In the genomic region with DNA sequence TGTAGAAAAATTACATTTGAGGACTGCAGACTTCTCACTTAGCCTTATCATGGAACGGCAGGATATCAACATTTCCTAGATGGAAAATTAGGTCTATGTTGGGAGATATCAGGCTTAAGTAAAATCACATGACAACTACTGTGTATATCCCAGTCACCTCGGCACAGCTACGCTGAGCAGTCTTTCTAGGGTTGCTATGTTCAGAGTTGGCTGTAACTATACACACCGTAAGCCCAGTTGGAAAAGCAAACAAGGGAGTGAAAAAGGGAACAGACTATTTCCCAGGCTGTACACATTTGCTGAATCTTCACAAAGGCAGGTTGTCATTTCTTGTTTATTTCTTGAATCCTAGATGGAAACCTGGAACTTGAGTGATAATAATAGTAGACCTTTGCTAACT, we compare ENCODE assay signal across 1 cellular context.
TF ChIP-seq lines count a peak whose summit lies in the region.

No MANE protein-coding gene starts in this region.

TF ChIP-seq in WTC11, 78 proteins besides CTCF, POLR2A, EP300 and RAD21 (continued from another document):
- TF ChIP-seq CBFB (CRISPR knock-in tag; IDR thresholded peaks at IDR 0.05; ENCODE audit: low read depth) (no peak), FOXK1 (CRISPR knock-in tag; IDR thresholded peaks at IDR 0.05) (no peak), SMAD4 (CRISPR knock-in tag; IDR thresholded peaks at IDR 0.05) (no peak), GTF2I (CRISPR knock-in tag; conservative IDR thresholded peaks at IDR 0.05) (no peak), MXD4 (CRISPR knock-in tag; IDR thresholded peaks at IDR 0.05; ENCODE audit: borderline replicate concordance) (no peak)
